ENCODE assay signal across 20 cellular contexts in genomic region chr10:71480662-71481061, GRCh38.
DNase-seq lines count a peak whose midpoint lies in the region; ATAC-seq, FAIRE-seq and TF ChIP-seq lines count a peak whose summit lies in the region.
"Had no signal": no experiment of that assay in that cellular context is flagged by ENCODE, and none has a peak within 500 bp of the region (broad histone marks: within the 10 kb centered on the region; RNA-seq: fewer than 3 reads in every experiment).

No MANE protein-coding gene starts in this region.

- POLR2A ChIA-PET in HEK293 (lab: Yijun Ruan, JAX) = no interaction called here

- no peak overlapping the region for H3K27ac ChIP-seq in HEK293 (ENCODE audit: extremely low read depth, low read depth, low read length)
- H3K27ac ChIP-seq in astrocyte (ENCODE audit: low read depth, low read length) = no peak overlapping the region
- H3K27ac ChIP-seq: 22Rv1, BLaER1, C4-2B, GM23248 had no signal

- intact Hi-C loops in Right ventricle myocardium superior (cut with DNase I) = no loop called here

- no peak overlapping the region for H3K9ac ChIP-seq in astrocyte (ENCODE audit: low read length)
- H3K9ac ChIP-seq: BLaER1, GM23248 had no signal

- H3K27me3 Mint-ChIP-seq in astrocyte (ENCODE audit: low read depth, unreplicated experiment) (peaks cover 78% of the 10 kb centered on the region), glutamatergic neuron (ENCODE audit: unreplicated experiment) (peaks cover 13% of the 10 kb centered on the region)

- peaks cover 36% of the 10 kb centered on the region for H3K27me3 ChIP-seq in astrocyte (ENCODE audit: insufficient read depth, low read length)
- H3K27me3 ChIP-seq: BLaER1 had no signal

- H3K36me3 ChIP-seq in HEK293 (ENCODE audit: control insufficient read depth in 2 of 2, insufficient read depth in 1 of 2, low read length in 2 of 2) = no peaks in the 10 kb centered on the region
- H3K36me3 ChIP-seq in astrocyte (ENCODE audit: insufficient read depth, low read length) = no peaks in the 10 kb centered on the region
- H3K36me3 ChIP-seq: BLaER1, HAP-1 had no signal

- H3K4me3 Mint-ChIP-seq in astrocyte (ENCODE audit: unreplicated experiment) (no peak overlapping the region), glutamatergic neuron (ENCODE audit: unreplicated experiment) (peak overlapping the region; percentile 6)
- H3K4me3 Mint-ChIP-seq: B cell; CD4-positive, CD25-positive, alpha-beta regulatory T cell; CD8-positive, alpha-beta T cell had no signal

- H3K79me2 ChIP-seq in astrocyte (ENCODE audit: insufficient read depth, low read length) = no peaks in the 10 kb centered on the region

- no peaks in the 10 kb centered on the region for H3K9me3 ChIP-seq in HEK293 (ENCODE audit: control insufficient read depth, insufficient read depth, low read depth, low read length)
- H3K9me3 ChIP-seq in astrocyte (ENCODE audit: insufficient read depth, low read depth, low read length) = no peaks in the 10 kb centered on the region
- H3K9me3 ChIP-seq: BLaER1, Caco-2, HAP-1 had no signal

- H4K20me1 ChIP-seq in astrocyte (ENCODE audit: insufficient read depth, low read length) = no peaks in the 10 kb centered on the region
- H4K20me1 ChIP-seq: BLaER1 had no signal

- no peaks in the 10 kb centered on the region for H3K4me1 Mint-ChIP-seq in astrocyte (ENCODE audit: low read depth, unreplicated experiment)
- H3K4me1 Mint-ChIP-seq in glutamatergic neuron (ENCODE audit: low read depth, unreplicated experiment) = no peaks in the 10 kb centered on the region
- H3K4me1 Mint-ChIP-seq: CD4-positive, CD25-positive, alpha-beta regulatory T cell had no signal

- H2AFZ ChIP-seq in astrocyte (ENCODE audit: low read depth, low read length) = no peak overlapping the region
- H2AFZ ChIP-seq: GM23248 had no signal

- no peak for FAIRE-seq in astrocyte (lab: Jason Lieb, UNC)
- FAIRE-seq: A204.1, G401.6, GM12892 had no signal

- H3K4me2 ChIP-seq in astrocyte (ENCODE audit: low read length) = no peak overlapping the region

- ATAC-seq in Right ventricle myocardium superior (ENCODE audit: poor library complexity) (no peak), GM21381 (IDR thresholded peaks at IDR 0.05; ENCODE audit: unreplicated experiment) (no peak)
- ATAC-seq: CD8-positive, alpha-beta T cell had no signal

- CTCF ChIA-PET in HEK293 (lab: Yijun Ruan, JAX) = no interaction called here

- DNase-seq in astrocyte (ENCODE audit: low read depth) = no peak
- DNase-seq in glutamatergic neuron = no peak
- DNase-seq in Right ventricle myocardium superior = no peak
- DNase-seq in epidermal melanocyte (ENCODE audit: insufficient read length, low spot score) = no peak
- DNase-seq: Caco-2; CD4-positive, CD25-positive, alpha-beta regulatory T cell; CD8-positive, alpha-beta T cell; DMS153; DND-41; GM23248 had no signal

- H3K4me3 ChIP-seq in HEK293 (ENCODE audit: low read depth, low read length) (no peak overlapping the region), astrocyte (ENCODE audit: insufficient read depth, low read depth, low read length) (no peak overlapping the region)
- H3K4me3 ChIP-seq: BLaER1, GM23248, HAP-1 had no signal

- H3K4me1 ChIP-seq in HEK293 (ENCODE audit: control insufficient read depth, insufficient read depth, low read length) (no peaks in the 10 kb centered on the region), astrocyte (ENCODE audit: insufficient read depth, low read length) (no peaks in the 10 kb centered on the region)
- H3K4me1 ChIP-seq: HAP-1 had no signal

- H3K36me3 Mint-ChIP-seq in astrocyte (ENCODE audit: low read depth, unreplicated experiment) (no peaks in the 10 kb centered on the region), glutamatergic neuron (ENCODE audit: unreplicated experiment) (no peaks in the 10 kb centered on the region)
- H3K36me3 Mint-ChIP-seq: CD4-positive, CD25-positive, alpha-beta regulatory T cell; CD8-positive, alpha-beta T cell had no signal

- H3K9me3 Mint-ChIP-seq in astrocyte (ENCODE audit: unreplicated experiment) (peaks cover 10% of the 10 kb centered on the region), glutamatergic neuron (ENCODE audit: unreplicated experiment) (peaks cover 3% of the 10 kb centered on the region)
- H3K9me3 Mint-ChIP-seq: CD4-positive, CD25-positive, alpha-beta regulatory T cell; CD8-positive, alpha-beta T cell had no signal

- TF ChIP-seq CTCF in HEK293 (tag by site-specific recombination; IDR thresholded peaks at IDR 0.05) = no peak
- no peak for TF ChIP-seq CTCF in astrocyte (IDR thresholded peaks at IDR 0.05; ENCODE audit: insufficient read depth, low read depth, low read length)
- TF ChIP-seq CTCF in glutamatergic neuron (IDR thresholded peaks at IDR 0.05; ENCODE audit: partially characterized antibody, unreplicated experiment) = no peak

- peak overlapping the region; percentile 20 for H3K27ac Mint-ChIP-seq in astrocyte (ENCODE audit: unreplicated experiment)
- peak overlapping the region; percentile 49 for H3K27ac Mint-ChIP-seq in glutamatergic neuron (ENCODE audit: unreplicated experiment)
- H3K27ac Mint-ChIP-seq: B cell; CD4-positive, CD25-positive, alpha-beta regulatory T cell; CD8-positive, alpha-beta T cell had no signal

TF ChIP-seq in HEK293, 187 proteins besides CTCF, POLR2A, EP300 and RAD21:
- TF ChIP-seq PRDM10 (tag by site-specific recombination; IDR thresholded peaks at IDR 0.05) (peak; percentile 81), ZNF114 (tag by site-specific recombination; IDR thresholded peaks at IDR 0.05) (no peak), ZNF48 (tag by site-specific recombination; IDR thresholded peaks at IDR 0.05) (no peak), ZNF670 (tag by site-specific recombination; IDR thresholded peaks at IDR 0.05; ENCODE audit: low read depth) (no peak)
